29 cellular contexts compared by ENCODE assay signal in the genomic region with DNA sequence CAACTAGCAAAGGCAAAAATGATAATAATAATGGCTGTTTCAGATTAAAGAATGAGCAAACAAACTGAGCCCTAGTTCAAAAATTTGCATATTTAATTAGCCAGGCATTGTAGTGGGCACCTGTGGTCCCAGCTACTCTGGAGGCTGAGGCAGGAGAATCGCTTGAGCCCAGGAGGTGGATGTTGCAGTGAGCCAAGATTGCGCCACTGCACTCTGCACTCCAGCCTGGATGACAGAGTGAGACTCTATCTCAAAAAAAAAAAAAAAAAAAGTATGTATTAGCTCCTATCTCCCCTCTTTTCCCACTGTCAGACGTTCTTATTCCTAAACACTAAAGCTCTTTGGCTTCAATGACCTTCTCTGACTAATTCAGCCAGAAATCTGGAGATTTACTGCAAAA. TPM values are rescaled to one million over a fixed set of nuclear protein-coding genes. Genes with fewer than 3 reads are reported as not detected.
A peak's percentile ranks its signal among the peaks of the same experiment; 100 is the strongest.
DNase-seq lines count a peak whose midpoint lies in the region; ATAC-seq, FAIRE-seq and TF ChIP-seq lines count a peak whose summit lies in the region.
"Had no signal": no experiment of that assay in that cellular context is flagged by ENCODE, and none has a peak within 500 bp of the region (broad histone marks: within the 10 kb centered on the region; RNA-seq: fewer than 3 reads in every experiment).

No MANE protein-coding gene starts in this region.

- no peaks in the 10 kb centered on the region for H3K27me3 Mint-ChIP-seq in neural progenitor cell (ENCODE audit: insufficient read depth, low read depth)

- H3K9me3 ChIP-seq in A549: no peaks in the 10 kb centered on the region
- no peaks in the 10 kb centered on the region for H3K9me3 ChIP-seq in MG63
- H3K9me3 ChIP-seq in esophagus squamous epithelium: no peaks in the 10 kb centered on the region
- no peaks in the 10 kb centered on the region for H3K9me3 ChIP-seq in neural progenitor cell (ENCODE audit: low read depth)
- H3K9me3 ChIP-seq in mammary epithelial cell (replicated peaks; ENCODE audit: insufficient read depth, low read length): no peaks in the 10 kb centered on the region
- H3K9me3 ChIP-seq in HAP-1: no peaks in the 10 kb centered on the region
- H3K9me3 ChIP-seq: Caco-2, SJCRH30 had no signal

- peaks cover 47% of the 10 kb centered on the region for H3K4me1 ChIP-seq in A549
- H3K4me1 ChIP-seq in esophagus squamous epithelium: peaks cover 2 to 45% (median 10%) of the 10 kb centered on the region in 3 donors
- peaks cover 2% of the 10 kb centered on the region for H3K4me1 ChIP-seq in neural progenitor cell
- H3K4me1 ChIP-seq in mammary epithelial cell (ENCODE audit: insufficient read depth, low read length): peaks cover 16% of the 10 kb centered on the region
- H3K4me1 ChIP-seq in HAP-1: peaks cover 13% of the 10 kb centered on the region

- H2AFZ ChIP-seq in neural progenitor cell (replicated peaks) (peak overlapping the region; percentile 44), mammary epithelial cell (ENCODE audit: low read depth, low read length) (no peak overlapping the region)
- H2AFZ ChIP-seq: GM23338, PC-9 had no signal

- H3F3A ChIP-seq in neural progenitor cell (ENCODE audit: low read depth): no peaks in the 10 kb centered on the region

- H3K4me1 Mint-ChIP-seq in neural progenitor cell: peaks cover 5% of the 10 kb centered on the region

- in situ Hi-C loops in mammary epithelial cell (cut with MboI; ENCODE audit: low sequenced_read_pairs in 2 of 2): no loop called here
- in situ Hi-C loops in HAP-1 (cut with MboI; ENCODE audit: low sequenced_read_pairs): no loop called here

- H3K27me3 ChIP-seq in MG63 (no peaks in the 10 kb centered on the region), esophagus squamous epithelium (no peaks in the 10 kb centered on the region), neural progenitor cell (no peaks in the 10 kb centered on the region), mammary epithelial cell (ENCODE audit: insufficient read depth, low read length) (no peaks in the 10 kb centered on the region), HAP-1 (ENCODE audit: low read depth) (no peaks in the 10 kb centered on the region)
- H3K27me3 ChIP-seq: SJCRH30 had no signal

- dilution Hi-C loops in mammary epithelial cell (cut with HindIII; ENCODE audit: low sequenced_read_pairs): no loop called here

- H3K9ac ChIP-seq in neural progenitor cell: no peak overlapping the region
- H3K9ac ChIP-seq in mammary epithelial cell (ENCODE audit: insufficient read depth, low read length): no peak overlapping the region

- H3K27ac ChIP-seq in A549: peak overlapping the region in 1 of 2 experiments; percentile 3; a peak in 1 of 6 replicates
- H3K27ac ChIP-seq in esophagus squamous epithelium: peak overlapping the region in 3 of 4 donors; percentile 42 to 51 (median 44)
- no peak overlapping the region for H3K27ac ChIP-seq in neural progenitor cell
- no peak overlapping the region for H3K27ac ChIP-seq in mammary epithelial cell (ENCODE audit: insufficient read depth, low read depth, low read length)
- H3K27ac ChIP-seq: PC-9, SJCRH30 had no signal

- no peaks in the 10 kb centered on the region for H3K9me3 Mint-ChIP-seq in neural progenitor cell
- H3K9me3 Mint-ChIP-seq: CD8-positive, alpha-beta T cell; GM23338 had no signal

- DNase-seq in A549 (ENCODE audit: low read depth in 1 of 2, low spot score in 1 of 2): no peak
- peak; percentile 52 for DNase-seq in MG63
- no peak for DNase-seq in esophagus squamous epithelium (lab: John Stamatoyannopoulos, UW)
- no peak for DNase-seq in neural progenitor cell (ENCODE audit: low spot score)
- no peak for DNase-seq in stimulated activated CD8-positive, alpha-beta memory T cell treated with anti-CD3 and anti-CD28 coated beads, Interleukin-4, amount 100 ng/mL, for 48 hours
- DNase-seq in mammary epithelial cell: no peak
- DNase-seq in HAP-1 (ENCODE audit: low spot score in 2 of 2): no peak
- DNase-seq: Caco-2; CD8-positive, alpha-beta T cell; EL; GDM1; HCEC 1CT; KBM-7; MM.1S; NCI-H1048; NCI-H1417; NCI-H1694; NCI-H2029 treated with DMSO at 0.1 percent for 48 hours; NCI-H446 treated with DMSO at 0.1 percent for 48 hours; NCI-H526; NCI-H82; NK-92 treated with Interleukin-12 subunit alpha and Interleukin-12 subunit beta, amount 100 ng/mL, for 24 hours; PC-9; SJCRH30 had no signal

- WGBS in A549 (ENCODE audit: missing lambda C conversion rate): 66% methylated on average over 3 of the region's 3 CpGs
- 71 to 73% methylated on average over 3 of the region's 3 CpGs for WGBS in esophagus squamous epithelium, 2 donors
- 79% methylated on average over 3 of the region's 3 CpGs for WGBS in mammary epithelial cell (ENCODE audit: low coverage, missing lambda C conversion rate)

- no TSS peak for BruUV-seq in mammary epithelial cell (replicated peaks; lab: Mats Ljungman, UMichigan)

- no peak overlapping the region for H3K4me2 ChIP-seq in A549
- H3K4me2 ChIP-seq in neural progenitor cell: no peak overlapping the region
- H3K4me2 ChIP-seq in mammary epithelial cell (ENCODE audit: insufficient read depth, low read depth, low read length): no peak overlapping the region
- H3K4me2 ChIP-seq: GM23338, PC-9 had no signal

- no peak for TF ChIP-seq POLR2A in A549 (IDR thresholded peaks at IDR 0.05; ENCODE audit: low read length)
- TF ChIP-seq POLR2A in esophagus squamous epithelium (IDR thresholded peaks at IDR 0.05): no peak

- H3K36me3 Mint-ChIP-seq in neural progenitor cell: no peaks in the 10 kb centered on the region

- CTCF ChIA-PET in A549 (lab: Yijun Ruan, JAX) (interaction anchor here (0.6 to 0.8 kb wide), 2 partner anchors 321 to 322 kb away, joined by 3 read pairs; no protein-coding TSS in a partner anchor), mammary epithelial cell (lab: Charles Lee; ENCODE audit: low non-redundant PET) (no interaction called here)

- H3K27ac Mint-ChIP-seq in neural progenitor cell: no peak overlapping the region
- H3K27ac Mint-ChIP-seq: CD8-positive, alpha-beta T cell; GM23338 had no signal

- peaks cover 5% of the 10 kb centered on the region for H3K79me2 ChIP-seq in neural progenitor cell (ENCODE audit: low read depth)
- H3K79me2 ChIP-seq in mammary epithelial cell (ENCODE audit: insufficient read depth, low read length): peaks cover 7% of the 10 kb centered on the region

- H3K4me3 ChIP-seq in A549: no peak overlapping the region
- H3K4me3 ChIP-seq in MG63: no peak overlapping the region
- H3K4me3 ChIP-seq in esophagus squamous epithelium: no peak overlapping the region
- no peak overlapping the region for H3K4me3 ChIP-seq in neural progenitor cell
- no peak overlapping the region for H3K4me3 ChIP-seq in mammary epithelial cell (replicated peaks in 1 of 3; ENCODE audit: insufficient read depth in 1 of 3, low read depth in 2 of 3, low read length in 3 of 3)
- H3K4me3 ChIP-seq in HAP-1: no peak overlapping the region
- H3K4me3 ChIP-seq: GM12878, GM23338, PC-9, SJCRH30 had no signal

- no peaks in the 10 kb centered on the region for H4K20me1 ChIP-seq in neural progenitor cell (ENCODE audit: low read depth)
- no peaks in the 10 kb centered on the region for H4K20me1 ChIP-seq in mammary epithelial cell (ENCODE audit: insufficient read depth, low read length)

- no peak for TF ChIP-seq RAD21 in A549 (conservative IDR thresholded peaks at IDR 0.05 in 1 of 2, IDR thresholded peaks at IDR 0.05 in 1 of 2)

- no peak for ATAC-seq in A549
- ATAC-seq: CD8-positive, alpha-beta T cell; GM12878; GM23338; Right ventricle myocardium inferior; SK-N-SH treated with all-trans-retinoic acid at 6 μM for 48 hours had no signal

- FAIRE-seq in A549 (lab: Jason Lieb, UNC): no peak
- FAIRE-seq: A204.1, GM12878 had no signal

- POLR2A ChIA-PET in A549 (lab: Yijun Ruan, JAX): no interaction called here

- intact Hi-C loops in esophagus squamous epithelium (cut with DNase I): no loop called here
- intact Hi-C loops in mammary epithelial cell (cut with micrococcal nuclease): loop anchor here (10.0 kb wide), 2 partner anchors 440 to 630 kb away; no protein-coding TSS in a partner anchor

- no peak for TF ChIP-seq CTCF in A549 (IDR thresholded peaks at IDR 0.05)
- no peak for TF ChIP-seq CTCF in esophagus squamous epithelium (IDR thresholded peaks at IDR 0.05)
- no peak for TF ChIP-seq CTCF in neural progenitor cell (IDR thresholded peaks at IDR 0.05)
- TF ChIP-seq CTCF in mammary epithelial cell (conservative IDR thresholded peaks at IDR 0.05 in 1 of 2, IDR thresholded peaks at IDR 0.05 in 1 of 2; ENCODE audit: extremely low read depth in 1 of 2, insufficient read depth in 1 of 2, low read depth in 1 of 2, low read length in 2 of 2): no peak

- H3K36me3 ChIP-seq in MG63 (no peaks in the 10 kb centered on the region), esophagus squamous epithelium (no peaks in the 10 kb centered on the region), neural progenitor cell (no peaks in the 10 kb centered on the region), mammary epithelial cell (ENCODE audit: insufficient read depth, low read length) (no peaks in the 10 kb centered on the region), HAP-1 (replicated peaks) (no peaks in the 10 kb centered on the region)
- H3K36me3 ChIP-seq: SJCRH30 had no signal

- no peak for TF ChIP-seq EP300 in A549 (IDR thresholded peaks at IDR 0.05)

- no peak overlapping the region for H3K4me3 Mint-ChIP-seq in neural progenitor cell
- H3K4me3 Mint-ChIP-seq: CD8-positive, alpha-beta T cell; GM23338 had no signal

RNA-seq across cellular contexts. Expression of gene SRBD1, which starts 3.8 kb away (rescaled TPM):
- polyA plus RNA-seq in A549 (2011; rRNA removed): 10.6 and 13.7 TPM in 2 replicates
- polyA plus RNA-seq in A549 (2012; cell fraction: cytosol; rRNA removed): 2.8 and 2.9 TPM in 2 replicates
- 1.8 and 3.0 TPM in 2 replicates for polyA plus RNA-seq in A549 (2012; cell fraction: nucleus; rRNA removed)
- 11.0 to 12.0 TPM (median 11.3 TPM) in 3 replicates for polyA plus RNA-seq in A549 (2017; fragmentation: RNase III; extraction: RNeasy Plus Mini Kit Qiagen cat#74134 plus additional on column Dnase treatment)
- polyA minus RNA-seq in A549 (2011; rRNA and poly(A)+ RNA removed): 27.6 and 28.6 TPM in 2 replicates
- total RNA-seq in MG63 (2014; rRNA removed; shearing (Covaris generic); ENCODE audit: low replicate concordance): 5.8 and 30.5 TPM in 2 replicates
- 10 to 100 TPM in 3 of 4 donors, 1 to 10 TPM in 1; 5.0 to 21.6 (median 13.1) TPM for total RNA-seq in esophagus squamous epithelium
- 29.9 and 37.2 TPM in 2 replicates for total RNA-seq in neural progenitor cell (ENCODE audit: low replicate concordance)
- total RNA-seq in mammary epithelial cell: 10 to 100 TPM; 14.3 to 18.8 TPM
- 4.8 TPM for polyA plus RNA-seq in mammary epithelial cell
- polyA minus RNA-seq in mammary epithelial cell: 25.9 TPM

RNA-seq across cellular contexts. Expression of gene PRKCE, which starts 36.6 kb away (rescaled TPM):
- 12.0 and 14.3 TPM in 2 replicates for polyA plus RNA-seq in A549 (2011; rRNA removed)
- 9.0 and 11.6 TPM in 2 replicates for polyA plus RNA-seq in A549 (2012; cell fraction: cytosol; rRNA removed)
- polyA plus RNA-seq in A549 (2012; cell fraction: nucleus; rRNA removed): 8.6 and 9.4 TPM in 2 replicates
- polyA plus RNA-seq in A549 (2017; fragmentation: RNase III; extraction: RNeasy Plus Mini Kit Qiagen cat#74134 plus additional on column Dnase treatment): 11.5 to 12.3 TPM (median 11.5 TPM) in 3 replicates
- polyA minus RNA-seq in A549 (2011; rRNA and poly(A)+ RNA removed): 31.4 and 34.8 TPM in 2 replicates
- 7.9 and 16.9 TPM in 2 replicates for total RNA-seq in MG63 (2014; rRNA removed; shearing (Covaris generic); ENCODE audit: low replicate concordance)
- 10 to 100 TPM in 2 of 4 donors, 1 to 10 TPM in 2; 6.5 to 13.7 (median 9.9) TPM for total RNA-seq in esophagus squamous epithelium
- 2.9 and 4.1 TPM in 2 replicates for total RNA-seq in neural progenitor cell (ENCODE audit: low replicate concordance)
- 1 to 10 TPM; 4.3 to 7.2 TPM for total RNA-seq in mammary epithelial cell
- 2.3 TPM for polyA plus RNA-seq in mammary epithelial cell
- 14.0 TPM for polyA minus RNA-seq in mammary epithelial cell

Comparison
In these comparisons a context has a peak if more than half of its experiments do, and no peak if none do; other contexts are left out.
1. H3K27ac ChIP-seq: peak in esophagus squamous epithelium (3 of 4); none in neural progenitor cell (single experiment) and mammary epithelial cell (single experiment).